1 cellular context compared by ENCODE assay signal in the genomic region with DNA sequence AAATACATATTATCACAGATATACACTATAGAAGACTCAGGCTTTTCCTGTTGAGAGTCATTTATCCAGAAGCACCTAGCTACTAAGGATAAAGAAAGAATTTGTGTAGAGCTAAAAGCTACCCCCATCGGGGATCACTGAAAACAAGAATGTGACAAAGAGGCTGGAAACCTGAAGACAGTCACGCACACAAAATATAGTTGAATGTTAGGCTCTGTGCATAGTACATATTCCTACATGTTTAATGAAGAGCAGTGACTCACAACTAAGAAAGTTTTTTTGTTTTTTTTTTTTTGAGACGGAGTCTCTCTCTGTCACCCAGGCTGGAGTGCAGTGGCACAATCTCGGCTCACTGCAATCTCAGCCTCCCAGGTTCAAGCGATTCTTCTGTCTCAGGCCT.
TF ChIP-seq lines count a peak whose summit lies in the region.

No MANE protein-coding gene starts in this region.

TF ChIP-seq in HCT116, 20 proteins besides CTCF, POLR2A, EP300 and RAD21:
- TF ChIP-seq EZH2phosphoT487 (IDR thresholded peaks at IDR 0.05; ENCODE audit: borderline replicate concordance) (no peak), REST (IDR thresholded peaks at IDR 0.05; ENCODE audit: low read depth) (no peak), YY1 (IDR thresholded peaks at IDR 0.05; ENCODE audit: extremely low read depth, insufficient replicate concordance, low read depth, low read length) (no peak), SIN3A (IDR thresholded peaks at IDR 0.05; ENCODE audit: low read depth) (no peak), ATF3 (IDR thresholded peaks at IDR 0.05) (no peak), SRF (IDR thresholded peaks at IDR 0.05; ENCODE audit: low read depth) (no peak), POLR2AphosphoS5 (IDR thresholded peaks at IDR 0.05; ENCODE audit: low read depth, low read length) (no peak), ZFX (IDR thresholded peaks at IDR 0.05) (no peak), EGR1 (IDR thresholded peaks at IDR 0.05; ENCODE audit: low read depth) (no peak), EZH2 (IDR thresholded peaks at IDR 0.05) (no peak), SP1 (IDR thresholded peaks at IDR 0.05; ENCODE audit: low read depth) (no peak), CEBPB (IDR thresholded peaks at IDR 0.05; ENCODE audit: low read depth) (no peak), ZNF274 (IDR thresholded peaks at IDR 0.05; ENCODE audit: low read depth, low read length) (no peak), TCF7L2 (IDR thresholded peaks at IDR 0.05; ENCODE audit: borderline replicate concordance, extremely low read depth, insufficient read depth, insufficient read length) (no peak), ELF1 (IDR thresholded peaks at IDR 0.05; ENCODE audit: borderline replicate concordance, low read depth) (no peak), ZBTB33 (IDR thresholded peaks at IDR 0.05; ENCODE audit: extremely low read depth, insufficient replicate concordance, low read length) (no peak), MAX (IDR thresholded peaks at IDR 0.05) (no peak)
